ENCODE assay signal across 29 cellular contexts in genomic region chr4:17515724-17516407, GRCh38. TPM values are rescaled to one million over a fixed set of nuclear protein-coding genes. Genes with fewer than 3 reads are reported as not detected.
"Had no signal": no experiment of that assay in that cellular context is flagged by ENCODE, and none has a peak within 500 bp of the region (broad histone marks: within the 10 kb centered on the region; RNA-seq: fewer than 3 reads in every experiment).

No MANE protein-coding gene starts in this region.

- DNase-seq: activated CD4-positive, alpha-beta T cell treated with anti-CD3 and anti-CD28 coated beads for 1 hour; activated CD4-positive, alpha-beta T cell treated with anti-CD3 and anti-CD28 coated beads, Interleukin-2, amount 50 U/mL, for 1 hour; activated CD8-positive, alpha-beta T cell treated with anti-CD3 and anti-CD28 coated beads, Interleukin-2, amount 10 ng/mL, durations not matched to agents 7 days and 5 days; activated gamma-delta T cell; brain microvascular endothelial cell; central memory CD4-positive, alpha-beta T cell; effector CD4-positive, alpha-beta T cell; left ventricle myocardium inferior; mammary epithelial cell; ovary; psoas muscle; right cardiac atrium; stimulated activated CD4-positive, alpha-beta T cell treated with anti-CD3 and anti-CD28 coated beads, Interleukin-1b, Interleukin-23, amount 100 ng/mL, for 48 hours; upper lobe of left lung; WERI-Rb-1 had no signal

- H3K27ac ChIP-seq: ascending aorta, brain microvascular endothelial cell, left ventricle myocardium inferior, ovary, psoas muscle, suprapubic skin, upper lobe of left lung, WERI-Rb-1 had no signal

- H3K9me3 ChIP-seq: ascending aorta, left ventricle myocardium inferior, ovary, psoas muscle, suprapubic skin, upper lobe of left lung had no signal

- H3K36me3 ChIP-seq: ascending aorta, brain microvascular endothelial cell, left ventricle myocardium inferior, ovary, suprapubic skin, upper lobe of left lung, WERI-Rb-1 had no signal

- ATAC-seq: activated CD8-positive, alpha-beta T cell treated with anti-CD3 and anti-CD28 coated beads, Interleukin-2, amount 10 ng/mL, durations not matched to agents 7 days and 5 days; activated naive CD4-positive, alpha-beta T cell treated with anti-CD3 and anti-CD28 coated beads, Interleukin-2, amount 50 U/mL, for 72 hours; natural killer cell treated with Interleukin-12 subunit alpha and Interleukin-12 subunit beta and Interleukin-15 and Interleukin-18, amount 100 ng/mL, for 72 hours; psoas muscle; right cardiac atrium; SK-N-SH treated with all-trans-retinoic acid at 6 μM for 48 hours had no signal

- FAIRE-seq: endometrium had no signal

- H3K4me3 ChIP-seq: ascending aorta, left ventricle myocardium inferior, ovary, psoas muscle, suprapubic skin, upper lobe of left lung had no signal

- H3K27me3 ChIP-seq: ascending aorta, ovary, upper lobe of left lung had no signal

RNA-seq across cellular contexts. Expression of gene CLRN2, which starts 0.9 kb away (rescaled TPM):
- total RNA-seq: activated CD8-positive, alpha-beta T cell treated with anti-CD3 and anti-CD28 coated beads, Interleukin-2, amount 10 ng/mL, durations not matched to agents 7 days and 5 days; activated naive CD4-positive, alpha-beta T cell treated with anti-CD3 and anti-CD28 coated beads, Interleukin-2, amount 50 U/mL, for 72 hours; activated T-helper 1 cell treated with anti-CD3 and anti-CD28 coated beads, Interleukin-12 subunit alpha, Interleukin-12 subunit beta, Interleukin-2, Interleukin-4 antibody, amounts not matched to agents 30 ng/mL and 10 ng/mL and 1 ng/mL, durations not matched to agents 14 hours and 24 hours and 36 hours; ascending aorta; epithelial cell of proximal tubule; fibroblast of villous mesenchyme; kidney epithelial cell; left ventricle myocardium inferior; mammary epithelial cell; mesothelial cell of epicardium; natural killer cell treated with Interleukin-12 subunit alpha and Interleukin-12 subunit beta and Interleukin-15 and Interleukin-18, amount 100 ng/mL, for 72 hours; ovary; psoas muscle; right cardiac atrium; skeletal muscle tissue; suprapubic skin; T-helper 2 cell treated with Interferon-gamma antibody and Interleukin-4, amounts not matched to agents 100 ng/mL and 5 ng/mL, for 36 hours; upper lobe of left lung had no signal
- polyA plus RNA-seq: adipose tissue, mammary epithelial cell, ovary, psoas muscle, right cardiac atrium had no signal
